ENCODE assay signal across 1 cellular context in the genomic region with DNA sequence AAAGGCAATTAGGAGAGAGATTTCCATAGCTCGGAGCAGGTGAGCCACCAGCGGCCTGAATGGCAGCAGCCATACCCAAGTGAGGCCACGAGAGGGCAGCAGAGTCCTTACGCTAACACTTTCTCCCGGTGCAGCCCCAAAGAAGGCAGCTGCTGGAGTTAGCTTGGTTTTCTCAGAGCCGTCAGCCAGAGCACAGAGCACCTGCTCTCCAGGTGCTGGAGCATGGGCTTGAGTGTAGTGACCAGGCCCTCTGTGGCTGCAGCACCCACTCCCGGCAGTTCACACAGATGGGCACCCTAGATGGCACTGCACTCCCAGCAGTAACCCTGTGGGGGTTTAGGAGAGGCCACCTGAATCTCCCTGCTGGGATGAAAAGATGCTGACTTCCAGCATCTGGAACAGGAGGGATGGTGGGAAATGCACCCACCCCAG.
TF ChIP-seq lines count a peak whose summit lies in the region.

No MANE protein-coding gene starts in this region.

TF ChIP-seq in HepG2, 621 proteins besides CTCF, POLR2A, EP300 and RAD21 (continued from another document and continues in another):
- TF ChIP-seq ZNF292 (CRISPR knock-in tag; IDR thresholded peaks at IDR 0.05; ENCODE audit: borderline replicate concordance, low read depth) (no peak), ZFP36L2 (CRISPR knock-in tag; IDR thresholded peaks at IDR 0.05) (no peak), KDM2A (CRISPR knock-in tag; IDR thresholded peaks at IDR 0.05; ENCODE audit: borderline replicate concordance, low read depth) (peak; percentile 43; the same call in 1 of the 2 replicates), SOX6 (IDR thresholded peaks at IDR 0.05) (no peak), SOX6 (CRISPR knock-in tag; IDR thresholded peaks at IDR 0.05) (0 out of 2 replicates have a peak, but pooled peaks have one; percentile 11), HCFC1 (IDR thresholded peaks at IDR 0.05; ENCODE audit: low read depth, low read length) (no peak), ZBTB38 (CRISPR knock-in tag; IDR thresholded peaks at IDR 0.05) (0 out of 2 replicates have a peak, but pooled peaks have one; percentile 22), GATAD1 (CRISPR knock-in tag; IDR thresholded peaks at IDR 0.05) (peak; percentile 22; the same call in 1 of the 2 replicates), ZNF768 (CRISPR knock-in tag; IDR thresholded peaks at IDR 0.05) (0 out of 2 replicates have a peak, but pooled peaks have one; percentile 12), ARNT2 (CRISPR knock-in tag; IDR thresholded peaks at IDR 0.05; ENCODE audit: low read depth) (no peak), TARDBP (CRISPR knock-in tag; IDR thresholded peaks at IDR 0.05) (peak; percentile 47; the same call in 1 of the 2 replicates), ZNF232 (CRISPR knock-in tag; IDR thresholded peaks at IDR 0.05; ENCODE audit: borderline replicate concordance) (no peak), NFE2L1 (CRISPR knock-in tag; IDR thresholded peaks at IDR 0.05; ENCODE audit: borderline replicate concordance) (no peak), SRSF9 (IDR thresholded peaks at IDR 0.05; ENCODE audit: borderline replicate concordance, insufficient read depth, low read depth, low read length, poor library complexity, severe bottlenecking) (no peak), GATAD2A (CRISPR knock-in tag; IDR thresholded peaks at IDR 0.05) (0 out of 2 replicates have a peak, but pooled peaks have one; percentile 22), SMARCC2 (IDR thresholded peaks at IDR 0.05) (no peak), IKZF4 (CRISPR knock-in tag; IDR thresholded peaks at IDR 0.05; ENCODE audit: borderline replicate concordance, low read depth, not compliant biosample characterization) (no peak), ZIK1 (CRISPR knock-in tag; IDR thresholded peaks at IDR 0.05; ENCODE audit: borderline replicate concordance, low read depth) (no peak), ZNF775 (CRISPR knock-in tag; IDR thresholded peaks at IDR 0.05; ENCODE audit: borderline replicate concordance) (no peak), NRL (CRISPR knock-in tag; IDR thresholded peaks at IDR 0.05; ENCODE audit: borderline replicate concordance) (no peak), ZNF557 (CRISPR knock-in tag; IDR thresholded peaks at IDR 0.05) (no peak), MED8 (CRISPR knock-in tag; IDR thresholded peaks at IDR 0.05; ENCODE audit: insufficient replicate concordance) (no peak), KDM5A (IDR thresholded peaks at IDR 0.05; ENCODE audit: borderline replicate concordance, low read length) (no peak), ZNF446 (CRISPR knock-in tag; IDR thresholded peaks at IDR 0.05) (no peak), ZMAT3 (CRISPR knock-in tag; conservative IDR thresholded peaks at IDR 0.05) (no peak), ZFP36L1 (CRISPR knock-in tag; IDR thresholded peaks at IDR 0.05) (peak; percentile 67; the same call in 1 of the 2 replicates), JDP2 (CRISPR knock-in tag; IDR thresholded peaks at IDR 0.05; ENCODE audit: borderline replicate concordance) (no peak), SSRP1 (CRISPR knock-in tag; IDR thresholded peaks at IDR 0.05) (0 out of 2 replicates have a peak, but pooled peaks have one; percentile 47), IKZF1 (IDR thresholded peaks at IDR 0.05) (no peak), ERF (CRISPR knock-in tag; IDR thresholded peaks at IDR 0.05) (no peak), ZNF766 (CRISPR knock-in tag; IDR thresholded peaks at IDR 0.05; ENCODE audit: borderline replicate concordance) (no peak), CBX1 (IDR thresholded peaks at IDR 0.05; ENCODE audit: low read depth) (no peak), NFKB2 (CRISPR knock-in tag; IDR thresholded peaks at IDR 0.05; ENCODE audit: borderline replicate concordance) (0 out of 2 replicates have a peak, but pooled peaks have one; percentile 18)
- TF ChIP-seq, protein P1, sequence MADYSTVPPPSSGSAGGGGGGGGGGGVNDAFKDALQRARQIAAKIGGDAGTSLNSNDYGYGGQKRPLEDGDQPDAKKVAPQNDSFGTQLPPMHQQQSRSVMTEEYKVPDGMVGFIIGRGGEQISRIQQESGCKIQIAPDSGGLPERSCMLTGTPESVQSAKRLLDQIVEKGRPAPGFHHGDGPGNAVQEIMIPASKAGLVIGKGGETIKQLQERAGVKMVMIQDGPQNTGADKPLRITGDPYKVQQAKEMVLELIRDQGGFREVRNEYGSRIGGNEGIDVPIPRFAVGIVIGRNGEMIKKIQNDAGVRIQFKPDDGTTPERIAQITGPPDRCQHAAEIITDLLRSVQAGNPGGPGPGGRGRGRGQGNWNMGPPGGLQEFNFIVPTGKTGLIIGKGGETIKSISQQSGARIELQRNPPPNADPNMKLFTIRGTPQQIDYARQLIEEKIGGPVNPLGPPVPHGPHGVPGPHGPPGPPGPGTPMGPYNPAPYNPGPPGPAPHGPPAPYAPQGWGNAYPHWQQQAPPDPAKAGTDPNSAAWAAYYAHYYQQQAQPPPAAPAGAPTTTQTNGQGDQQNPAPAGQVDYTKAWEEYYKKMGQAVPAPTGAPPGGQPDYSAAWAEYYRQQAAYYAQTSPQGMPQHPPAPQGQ (CRISPR knock-in tag; IDR thresholded peaks at IDR 0.05; ENCODE audit: borderline replicate concordance) = no peak
- TF ChIP-seq, protein P2, sequence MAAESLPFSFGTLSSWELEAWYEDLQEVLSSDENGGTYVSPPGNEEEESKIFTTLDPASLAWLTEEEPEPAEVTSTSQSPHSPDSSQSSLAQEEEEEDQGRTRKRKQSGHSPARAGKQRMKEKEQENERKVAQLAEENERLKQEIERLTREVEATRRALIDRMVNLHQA (CRISPR knock-in tag; IDR thresholded peaks at IDR 0.05) = no peak
- TF ChIP-seq, protein P3, sequence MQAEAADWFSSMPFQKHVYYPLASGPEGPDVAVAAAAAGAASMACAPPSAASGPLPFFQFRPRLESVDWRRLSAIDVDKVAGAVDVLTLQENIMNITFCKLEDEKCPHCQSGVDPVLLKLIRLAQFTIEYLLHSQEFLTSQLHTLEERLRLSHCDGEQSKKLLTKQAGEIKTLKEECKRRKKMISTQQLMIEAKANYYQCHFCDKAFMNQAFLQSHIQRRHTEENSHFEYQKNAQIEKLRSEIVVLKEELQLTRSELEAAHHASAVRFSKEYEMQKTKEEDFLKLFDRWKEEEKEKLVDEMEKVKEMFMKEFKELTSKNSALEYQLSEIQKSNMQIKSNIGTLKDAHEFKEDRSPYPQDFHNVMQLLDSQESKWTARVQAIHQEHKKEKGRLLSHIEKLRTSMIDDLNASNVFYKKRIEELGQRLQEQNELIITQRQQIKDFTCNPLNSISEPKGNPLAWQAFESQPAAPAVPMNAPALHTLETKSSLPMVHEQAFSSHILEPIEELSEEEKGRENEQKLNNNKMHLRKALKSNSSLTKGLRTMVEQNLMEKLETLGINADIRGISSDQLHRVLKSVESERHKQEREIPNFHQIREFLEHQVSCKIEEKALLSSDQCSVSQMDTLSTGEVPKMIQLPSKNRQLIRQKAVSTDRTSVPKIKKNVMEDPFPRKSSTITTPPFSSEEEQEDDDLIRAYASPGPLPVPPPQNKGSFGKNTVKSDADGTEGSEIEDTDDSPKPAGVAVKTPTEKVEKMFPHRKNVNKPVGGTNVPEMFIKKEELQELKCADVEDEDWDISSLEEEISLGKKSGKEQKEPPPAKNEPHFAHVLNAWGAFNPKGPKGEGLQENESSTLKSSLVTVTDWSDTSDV (CRISPR knock-in tag; IDR thresholded peaks at IDR 0.05) = no peak
- TF ChIP-seq, protein P4, sequence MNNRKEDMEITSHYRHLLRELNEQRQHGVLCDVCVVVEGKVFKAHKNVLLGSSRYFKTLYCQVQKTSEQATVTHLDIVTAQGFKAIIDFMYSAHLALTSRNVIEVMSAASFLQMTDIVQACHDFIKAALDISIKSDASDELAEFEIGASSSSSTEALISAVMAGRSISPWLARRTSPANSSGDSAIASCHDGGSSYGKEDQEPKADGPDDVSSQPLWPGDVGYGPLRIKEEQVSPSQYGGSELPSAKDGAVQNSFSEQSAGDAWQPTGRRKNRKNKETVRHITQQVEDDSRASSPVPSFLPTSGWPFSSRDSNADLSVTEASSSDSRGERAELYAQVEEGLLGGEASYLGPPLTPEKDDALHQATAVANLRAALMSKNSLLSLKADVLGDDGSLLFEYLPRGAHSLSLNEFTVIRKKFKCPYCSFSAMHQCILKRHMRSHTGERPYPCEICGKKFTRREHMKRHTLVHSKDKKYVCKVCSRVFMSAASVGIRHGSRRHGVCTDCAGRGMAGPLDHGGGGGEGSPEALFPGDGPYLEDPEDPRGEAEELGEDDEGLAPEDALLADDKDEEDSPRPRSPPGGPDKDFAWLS (CRISPR knock-in tag; IDR thresholded peaks at IDR 0.05; ENCODE audit: borderline replicate concordance) = no peak
- TF ChIP-seq, protein P5, sequence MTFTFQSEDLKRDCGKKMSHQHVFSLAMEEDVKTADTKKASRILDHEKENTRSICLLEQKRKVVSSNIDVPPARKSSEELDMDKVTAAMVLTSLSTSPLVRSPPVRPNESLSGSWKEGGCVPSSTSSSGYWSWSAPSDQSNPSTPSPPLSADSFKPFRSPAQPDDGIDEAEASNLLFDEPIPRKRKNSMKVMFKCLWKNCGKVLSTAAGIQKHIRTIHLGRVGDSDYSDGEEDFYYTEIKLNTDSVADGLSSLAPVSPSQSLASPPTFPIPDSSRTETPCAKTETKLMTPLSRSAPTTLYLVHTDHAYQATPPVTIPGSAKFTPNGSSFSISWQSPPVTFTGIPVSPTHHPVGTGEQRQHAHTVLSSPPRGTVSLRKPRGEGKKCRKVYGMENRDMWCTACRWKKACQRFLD (CRISPR knock-in tag; IDR thresholded peaks at IDR 0.05; ENCODE audit: borderline replicate concordance) = no peak
- TF ChIP-seq, protein P6, sequence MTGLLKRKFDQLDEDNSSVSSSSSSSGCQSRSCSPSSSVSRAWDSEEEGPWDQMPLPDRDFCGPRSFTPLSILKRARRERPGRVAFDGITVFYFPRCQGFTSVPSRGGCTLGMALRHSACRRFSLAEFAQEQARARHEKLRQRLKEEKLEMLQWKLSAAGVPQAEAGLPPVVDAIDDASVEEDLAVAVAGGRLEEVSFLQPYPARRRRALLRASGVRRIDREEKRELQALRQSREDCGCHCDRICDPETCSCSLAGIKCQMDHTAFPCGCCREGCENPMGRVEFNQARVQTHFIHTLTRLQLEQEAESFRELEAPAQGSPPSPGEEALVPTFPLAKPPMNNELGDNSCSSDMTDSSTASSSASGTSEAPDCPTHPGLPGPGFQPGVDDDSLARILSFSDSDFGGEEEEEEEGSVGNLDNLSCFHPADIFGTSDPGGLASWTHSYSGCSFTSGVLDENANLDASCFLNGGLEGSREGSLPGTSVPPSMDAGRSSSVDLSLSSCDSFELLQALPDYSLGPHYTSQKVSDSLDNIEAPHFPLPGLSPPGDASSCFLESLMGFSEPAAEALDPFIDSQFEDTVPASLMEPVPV (CRISPR knock-in tag; IDR thresholded peaks at IDR 0.05) = no peak
- TF ChIP-seq, protein P7, sequence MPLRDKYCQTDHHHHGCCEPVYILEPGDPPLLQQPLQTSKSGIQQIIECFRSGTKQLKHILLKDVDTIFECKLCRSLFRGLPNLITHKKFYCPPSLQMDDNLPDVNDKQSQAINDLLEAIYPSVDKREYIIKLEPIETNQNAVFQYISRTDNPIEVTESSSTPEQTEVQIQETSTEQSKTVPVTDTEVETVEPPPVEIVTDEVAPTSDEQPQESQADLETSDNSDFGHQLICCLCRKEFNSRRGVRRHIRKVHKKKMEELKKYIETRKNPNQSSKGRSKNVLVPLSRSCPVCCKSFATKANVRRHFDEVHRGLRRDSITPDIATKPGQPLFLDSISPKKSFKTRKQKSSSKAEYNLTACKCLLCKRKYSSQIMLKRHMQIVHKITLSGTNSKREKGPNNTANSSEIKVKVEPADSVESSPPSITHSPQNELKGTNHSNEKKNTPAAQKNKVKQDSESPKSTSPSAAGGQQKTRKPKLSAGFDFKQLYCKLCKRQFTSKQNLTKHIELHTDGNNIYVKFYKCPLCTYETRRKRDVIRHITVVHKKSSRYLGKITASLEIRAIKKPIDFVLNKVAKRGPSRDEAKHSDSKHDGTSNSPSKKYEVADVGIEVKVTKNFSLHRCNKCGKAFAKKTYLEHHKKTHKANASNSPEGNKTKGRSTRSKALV (CRISPR knock-in tag; IDR thresholded peaks at IDR 0.05) = no peak
- TF ChIP-seq, protein P8, sequence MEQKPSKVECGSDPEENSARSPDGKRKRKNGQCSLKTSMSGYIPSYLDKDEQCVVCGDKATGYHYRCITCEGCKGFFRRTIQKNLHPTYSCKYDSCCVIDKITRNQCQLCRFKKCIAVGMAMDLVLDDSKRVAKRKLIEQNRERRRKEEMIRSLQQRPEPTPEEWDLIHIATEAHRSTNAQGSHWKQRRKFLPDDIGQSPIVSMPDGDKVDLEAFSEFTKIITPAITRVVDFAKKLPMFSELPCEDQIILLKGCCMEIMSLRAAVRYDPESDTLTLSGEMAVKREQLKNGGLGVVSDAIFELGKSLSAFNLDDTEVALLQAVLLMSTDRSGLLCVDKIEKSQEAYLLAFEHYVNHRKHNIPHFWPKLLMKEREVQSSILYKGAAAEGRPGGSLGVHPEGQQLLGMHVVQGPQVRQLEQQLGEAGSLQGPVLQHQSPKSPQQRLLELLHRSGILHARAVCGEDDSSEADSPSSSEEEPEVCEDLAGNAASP (CRISPR knock-in tag; IDR thresholded peaks at IDR 0.05; ENCODE audit: borderline replicate concordance) = 0 out of 2 replicates have a peak, but pooled peaks have one; percentile 33
- TF ChIP-seq, protein P9, sequence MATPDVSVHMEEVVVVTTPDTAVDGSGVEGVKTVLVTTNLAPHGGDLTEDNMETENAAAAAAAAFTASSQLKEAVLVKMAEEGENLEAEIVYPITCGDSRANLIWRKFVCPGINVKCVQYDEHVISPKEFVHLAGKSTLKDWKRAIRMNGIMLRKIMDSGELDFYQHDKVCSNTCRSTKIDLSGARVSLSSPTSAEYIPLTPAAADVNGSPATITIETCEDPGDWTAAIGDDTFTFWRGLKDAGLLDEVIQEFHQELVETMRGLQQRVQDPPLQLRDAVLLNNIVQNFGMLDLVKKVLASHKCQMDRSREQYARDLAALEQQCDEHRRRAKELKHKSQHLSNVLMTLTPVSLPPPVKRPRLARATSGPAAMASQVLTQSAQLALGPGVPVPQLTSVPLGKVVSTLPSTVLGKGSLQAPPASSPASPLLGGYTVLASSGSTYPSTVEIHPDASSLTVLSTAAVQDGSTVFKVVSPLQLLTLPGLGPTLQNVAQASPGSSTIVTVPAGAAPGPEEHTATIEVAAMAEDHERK (CRISPR knock-in tag; IDR thresholded peaks at IDR 0.05; ENCODE audit: low read depth) = no peak
- TF ChIP-seq, protein P10, sequence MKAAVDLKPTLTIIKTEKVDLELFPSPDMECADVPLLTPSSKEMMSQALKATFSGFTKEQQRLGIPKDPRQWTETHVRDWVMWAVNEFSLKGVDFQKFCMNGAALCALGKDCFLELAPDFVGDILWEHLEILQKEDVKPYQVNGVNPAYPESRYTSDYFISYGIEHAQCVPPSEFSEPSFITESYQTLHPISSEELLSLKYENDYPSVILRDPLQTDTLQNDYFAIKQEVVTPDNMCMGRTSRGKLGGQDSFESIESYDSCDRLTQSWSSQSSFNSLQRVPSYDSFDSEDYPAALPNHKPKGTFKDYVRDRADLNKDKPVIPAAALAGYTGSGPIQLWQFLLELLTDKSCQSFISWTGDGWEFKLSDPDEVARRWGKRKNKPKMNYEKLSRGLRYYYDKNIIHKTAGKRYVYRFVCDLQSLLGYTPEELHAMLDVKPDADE (CRISPR knock-in tag; IDR thresholded peaks at IDR 0.05) = no peak
